In genomic region chr10:33201056-33201780, GRCh38 we compare ENCODE assay signal across 22 cellular contexts.
DNase-seq lines count a peak whose midpoint lies in the region; ATAC-seq and TF ChIP-seq lines count a peak whose summit lies in the region.
"Had no signal": no experiment of that assay in that cellular context is flagged by ENCODE, and none has a peak within 500 bp of the region (broad histone marks: within the 10 kb centered on the region; RNA-seq: fewer than 3 reads in every experiment).

No MANE protein-coding gene starts in this region.

- H3K27me3 ChIP-seq in left ventricle myocardium inferior (ENCODE audit: low read depth) (no peaks in the 10 kb centered on the region), adipocyte (replicated peaks; ENCODE audit: control insufficient read depth, insufficient read depth, low read length) (no peaks in the 10 kb centered on the region), body of pancreas (no peaks in the 10 kb centered on the region), H7 (ENCODE audit: control insufficient read depth, insufficient read depth, low read length) (no peaks in the 10 kb centered on the region)
- H3K27me3 ChIP-seq: Peyer's patch had no signal

- H3K4me1 Mint-ChIP-seq in neural crest cell = peaks cover 50% of the 10 kb centered on the region

- TF ChIP-seq CTCF in left ventricle myocardium inferior (IDR thresholded peaks at IDR 0.05; ENCODE audit: borderline replicate concordance) (no peak), neural crest cell (conservative IDR thresholded peaks at IDR 0.05) (no peak), body of pancreas (IDR thresholded peaks at IDR 0.05) (no peak)

- H3K27me3 Mint-ChIP-seq in neural crest cell (ENCODE audit: low read depth) = no peaks in the 10 kb centered on the region

- H3K9me3 Mint-ChIP-seq in neural crest cell = peaks cover 5% of the 10 kb centered on the region

- peak overlapping the region; percentile 21 for H3K9ac ChIP-seq in adipocyte (ENCODE audit: low read length)

- peak overlapping the region; percentile 89 for H3K27ac Mint-ChIP-seq in neural crest cell (ENCODE audit: unreplicated experiment)

- intact Hi-C loops in left ventricle myocardium inferior (cut with micrococcal nuclease) = no loop called here
- intact Hi-C loops in Right ventricle myocardium superior (cut with DNase I) = no loop called here
- intact Hi-C loops in body of pancreas (cut with DNase I) = no loop called here

- H3K36me3 ChIP-seq in left ventricle myocardium inferior (peaks cover 92% of the 10 kb centered on the region), adipocyte (ENCODE audit: control insufficient read depth, insufficient read depth, low read length, severe bottlenecking) (peaks cover 85% of the 10 kb centered on the region), body of pancreas (replicated peaks in 1 of 2; ENCODE audit: insufficient read depth in 1 of 2, low read depth in 2 of 2) (no peaks in the 10 kb centered on the region), H7 (replicated peaks; ENCODE audit: control insufficient read depth, insufficient read depth, low read length) (no peaks in the 10 kb centered on the region)

- H3K4me3 ChIP-seq in left ventricle myocardium inferior (no peak overlapping the region), adipocyte (ENCODE audit: low read length) (no peak overlapping the region), body of pancreas (no peak overlapping the region), H7 (ENCODE audit: insufficient read depth, low read depth, low read length) (no peak overlapping the region)
- H3K4me3 ChIP-seq: K562, Peyer's patch had no signal

- DNase-seq in left ventricle myocardium inferior (no peak), Right ventricle myocardium superior (no peak), adipocyte (ENCODE audit: low read depth) (no peak), neural crest cell (ENCODE audit: low read depth, low spot score) (no peak), body of pancreas (no peak), H7 (no peak), cerebellar nuclear complex (lab: John Stamatoyannopoulos, UW) (no peak)
- DNase-seq: DMS153, DND-41, Kasumi-1, MV-4-11, NCI-H1105, NCI-H1436 treated with DMSO at 0.1 percent for 48 hours, NCI-H187 treated with DMSO at 0.1 percent for 48 hours, NCI-H446 treated with DMSO at 0.1 percent for 48 hours, NCI-H526, Peyer's patch, SIG-M5 had no signal

- peak overlapping the region; percentile 41 for H3K27ac ChIP-seq in left ventricle myocardium inferior (replicated peaks)
- no peak overlapping the region for H3K27ac ChIP-seq in body of pancreas
- H3K27ac ChIP-seq: 22Rv1, Peyer's patch had no signal

- H3K4me1 ChIP-seq in left ventricle myocardium inferior = peaks cover 70% of the 10 kb centered on the region
- H3K4me1 ChIP-seq in adipocyte (ENCODE audit: control insufficient read depth, insufficient read depth, low read length) = peaks cover 40% of the 10 kb centered on the region
- H3K4me1 ChIP-seq in body of pancreas = peaks cover 55% of the 10 kb centered on the region

- no peak for ATAC-seq in Right ventricle myocardium superior (ENCODE audit: poor library complexity)
- no peak for ATAC-seq in HG03280 (IDR thresholded peaks at IDR 0.05; ENCODE audit: unreplicated experiment)
- no peak for ATAC-seq in body of pancreas
- ATAC-seq: K562, SK-N-SH treated with all-trans-retinoic acid at 6 μM for 48 hours had no signal

- H3K9me3 ChIP-seq in left ventricle myocardium inferior (replicated peaks) = no peaks in the 10 kb centered on the region
- no peaks in the 10 kb centered on the region for H3K9me3 ChIP-seq in adipocyte (ENCODE audit: control insufficient read depth, low read length)
- H3K9me3 ChIP-seq in body of pancreas = no peaks in the 10 kb centered on the region
- H3K9me3 ChIP-seq: Peyer's patch had no signal

- no peak for TF ChIP-seq POLR2A in body of pancreas (IDR thresholded peaks at IDR 0.05)

- H3K36me3 Mint-ChIP-seq in neural crest cell (ENCODE audit: low read depth) = peaks cover 15% of the 10 kb centered on the region

- H3K4me3 Mint-ChIP-seq in neural crest cell = no peak overlapping the region

- 84 to 89% methylated on average over 4 of the region's 4 CpGs for WGBS in body of pancreas, 2 donors
